1 cellular context compared by ENCODE assay signal in the genomic region with DNA sequence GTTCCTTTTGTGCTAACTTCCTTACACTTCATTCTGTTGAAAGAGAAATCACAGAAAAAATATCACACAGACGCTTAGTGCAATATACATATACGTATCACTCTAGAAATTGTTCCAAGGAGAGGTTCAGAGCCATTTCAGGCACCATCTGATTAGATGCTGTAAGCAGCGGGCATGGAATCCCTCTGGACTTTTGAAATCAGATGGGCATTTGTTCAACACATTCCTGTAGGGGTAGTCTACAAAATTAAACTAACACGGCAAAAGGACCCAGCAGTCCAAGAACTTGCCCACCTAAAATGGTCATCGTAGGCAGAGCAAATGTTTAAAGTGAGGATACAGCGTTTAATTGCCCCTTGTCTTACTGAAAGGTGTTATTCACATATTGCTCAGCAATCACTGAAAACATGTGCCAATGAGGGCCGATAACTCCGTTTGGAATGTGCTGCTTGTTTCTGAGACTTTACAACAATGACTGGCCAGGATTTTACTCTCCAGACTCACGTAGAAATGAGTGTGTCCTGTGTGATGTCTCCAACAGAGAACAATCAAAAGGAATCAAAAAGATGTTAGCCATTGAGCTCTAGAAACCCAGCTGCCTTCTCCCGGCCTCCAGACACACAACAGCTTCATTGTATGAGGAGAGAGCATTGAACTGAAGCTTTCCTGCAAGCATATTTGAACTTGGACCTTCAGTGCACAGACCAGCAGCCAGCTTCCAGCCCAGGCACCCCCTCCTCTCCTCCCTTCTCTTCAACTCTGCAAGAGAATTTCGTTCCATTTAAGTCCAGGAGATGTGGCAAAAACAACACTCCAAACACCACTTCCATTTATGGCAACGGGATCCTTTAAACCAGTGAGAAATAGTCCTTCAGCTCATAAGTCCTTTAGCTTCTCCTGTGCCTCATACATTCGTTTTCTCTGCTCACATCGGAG.
TF ChIP-seq lines count a peak whose summit lies in the region.

No MANE protein-coding gene starts in this region.

TF ChIP-seq in HepG2, 621 proteins besides CTCF, POLR2A, EP300 and RAD21 (continued from another document and continues in another):
- TF ChIP-seq GPBP1L1 (CRISPR knock-in tag; IDR thresholded peaks at IDR 0.05) (no peak), AFF4 (CRISPR knock-in tag; IDR thresholded peaks at IDR 0.05) (no peak), KLF13 (CRISPR knock-in tag; IDR thresholded peaks at IDR 0.05) (no peak), SP140L (CRISPR knock-in tag; IDR thresholded peaks at IDR 0.05; ENCODE audit: borderline replicate concordance) (no peak), MATR3 (CRISPR knock-in tag; IDR thresholded peaks at IDR 0.05) (no peak), DDIT3 (CRISPR knock-in tag; IDR thresholded peaks at IDR 0.05) (no peak), HNRNPL (IDR thresholded peaks at IDR 0.05; ENCODE audit: low read depth, low read length) (0 out of 2 replicates have a peak, but pooled peaks have one; percentile 22), THRA (CRISPR knock-in tag; IDR thresholded peaks at IDR 0.05; ENCODE audit: borderline replicate concordance) (peak; percentile 53; the same call in 1 of the 2 replicates), ZNF343 (CRISPR knock-in tag; IDR thresholded peaks at IDR 0.05) (0 out of 2 replicates have a peak, but pooled peaks have one; percentile 35), TCF7L2 (IDR thresholded peaks at IDR 0.05; ENCODE audit: low read depth, low read length) (no peak), EZH2 (conservative IDR thresholded peaks at IDR 0.05; ENCODE audit: low read depth, low read length) (no peak), POLR2AphosphoS2 (IDR thresholded peaks at IDR 0.05; ENCODE audit: low read depth, low read length) (no peak), HDAC2 (CRISPR knock-in tag; IDR thresholded peaks at IDR 0.05) (peak; percentile 67; the same call in 1 of the 2 replicates), ZNF629 (CRISPR knock-in tag; conservative IDR thresholded peaks at IDR 0.05) (no peak), NCOA2 (CRISPR knock-in tag; IDR thresholded peaks at IDR 0.05) (peak; percentile 66), ETS1 (CRISPR knock-in tag; IDR thresholded peaks at IDR 0.05) (no peak), ARHGAP35 (CRISPR knock-in tag; IDR thresholded peaks at IDR 0.05; ENCODE audit: borderline replicate concordance) (no peak), SP4 (CRISPR knock-in tag; IDR thresholded peaks at IDR 0.05) (no peak), MXI1 (IDR thresholded peaks at IDR 0.05; ENCODE audit: borderline replicate concordance, low read depth, low read length) (no peak), MAFK (conservative IDR thresholded peaks at IDR 0.05 in 1 of 2, IDR thresholded peaks at IDR 0.05 in 1 of 2; ENCODE audit: low read length in 2 of 2) (no peak), GZF1 (CRISPR knock-in tag; IDR thresholded peaks at IDR 0.05) (no peak)
- TF ChIP-seq, protein P1, sequence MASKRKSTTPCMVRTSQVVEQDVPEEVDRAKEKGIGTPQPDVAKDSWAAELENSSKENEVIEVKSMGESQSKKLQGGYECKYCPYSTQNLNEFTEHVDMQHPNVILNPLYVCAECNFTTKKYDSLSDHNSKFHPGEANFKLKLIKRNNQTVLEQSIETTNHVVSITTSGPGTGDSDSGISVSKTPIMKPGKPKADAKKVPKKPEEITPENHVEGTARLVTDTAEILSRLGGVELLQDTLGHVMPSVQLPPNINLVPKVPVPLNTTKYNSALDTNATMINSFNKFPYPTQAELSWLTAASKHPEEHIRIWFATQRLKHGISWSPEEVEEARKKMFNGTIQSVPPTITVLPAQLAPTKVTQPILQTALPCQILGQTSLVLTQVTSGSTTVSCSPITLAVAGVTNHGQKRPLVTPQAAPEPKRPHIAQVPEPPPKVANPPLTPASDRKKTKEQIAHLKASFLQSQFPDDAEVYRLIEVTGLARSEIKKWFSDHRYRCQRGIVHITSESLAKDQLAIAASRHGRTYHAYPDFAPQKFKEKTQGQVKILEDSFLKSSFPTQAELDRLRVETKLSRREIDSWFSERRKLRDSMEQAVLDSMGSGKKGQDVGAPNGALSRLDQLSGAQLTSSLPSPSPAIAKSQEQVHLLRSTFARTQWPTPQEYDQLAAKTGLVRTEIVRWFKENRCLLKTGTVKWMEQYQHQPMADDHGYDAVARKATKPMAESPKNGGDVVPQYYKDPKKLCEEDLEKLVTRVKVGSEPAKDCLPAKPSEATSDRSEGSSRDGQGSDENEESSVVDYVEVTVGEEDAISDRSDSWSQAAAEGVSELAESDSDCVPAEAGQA (IDR thresholded peaks at IDR 0.05; ENCODE audit: low read depth) = no peak
- TF ChIP-seq, protein P1 (CRISPR knock-in tag; IDR thresholded peaks at IDR 0.05; ENCODE audit: borderline replicate concordance) = no peak
- TF ChIP-seq, protein P2, sequence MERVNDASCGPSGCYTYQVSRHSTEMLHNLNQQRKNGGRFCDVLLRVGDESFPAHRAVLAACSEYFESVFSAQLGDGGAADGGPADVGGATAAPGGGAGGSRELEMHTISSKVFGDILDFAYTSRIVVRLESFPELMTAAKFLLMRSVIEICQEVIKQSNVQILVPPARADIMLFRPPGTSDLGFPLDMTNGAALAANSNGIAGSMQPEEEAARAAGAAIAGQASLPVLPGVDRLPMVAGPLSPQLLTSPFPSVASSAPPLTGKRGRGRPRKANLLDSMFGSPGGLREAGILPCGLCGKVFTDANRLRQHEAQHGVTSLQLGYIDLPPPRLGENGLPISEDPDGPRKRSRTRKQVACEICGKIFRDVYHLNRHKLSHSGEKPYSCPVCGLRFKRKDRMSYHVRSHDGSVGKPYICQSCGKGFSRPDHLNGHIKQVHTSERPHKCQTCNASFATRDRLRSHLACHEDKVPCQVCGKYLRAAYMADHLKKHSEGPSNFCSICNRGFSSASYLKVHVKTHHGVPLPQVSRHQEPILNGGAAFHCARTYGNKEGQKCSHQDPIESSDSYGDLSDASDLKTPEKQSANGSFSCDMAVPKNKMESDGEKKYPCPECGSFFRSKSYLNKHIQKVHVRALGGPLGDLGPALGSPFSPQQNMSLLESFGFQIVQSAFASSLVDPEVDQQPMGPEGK (CRISPR knock-in tag; IDR thresholded peaks at IDR 0.05) = peak; percentile 41; the same call in 1 of the 2 replicates
- TF ChIP-seq, protein P3, sequence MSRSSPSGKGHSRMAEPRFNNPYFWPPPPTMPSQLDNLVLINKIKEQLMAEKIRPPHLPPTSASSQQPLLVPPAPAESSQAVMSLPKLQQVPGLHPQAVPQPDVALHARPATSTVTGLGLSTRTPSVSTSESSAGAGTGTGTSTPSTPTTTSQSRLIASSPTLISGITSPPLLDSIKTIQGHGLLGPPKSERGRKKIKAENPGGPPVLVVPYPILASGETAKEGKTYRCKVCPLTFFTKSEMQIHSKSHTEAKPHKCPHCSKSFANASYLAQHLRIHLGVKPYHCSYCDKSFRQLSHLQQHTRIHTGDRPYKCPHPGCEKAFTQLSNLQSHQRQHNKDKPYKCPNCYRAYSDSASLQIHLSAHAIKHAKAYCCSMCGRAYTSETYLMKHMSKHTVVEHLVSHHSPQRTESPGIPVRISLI (CRISPR knock-in tag; IDR thresholded peaks at IDR 0.05; ENCODE audit: borderline replicate concordance) = peak; percentile 52; the same call in 1 of the 2 replicates
- TF ChIP-seq, protein P4, sequence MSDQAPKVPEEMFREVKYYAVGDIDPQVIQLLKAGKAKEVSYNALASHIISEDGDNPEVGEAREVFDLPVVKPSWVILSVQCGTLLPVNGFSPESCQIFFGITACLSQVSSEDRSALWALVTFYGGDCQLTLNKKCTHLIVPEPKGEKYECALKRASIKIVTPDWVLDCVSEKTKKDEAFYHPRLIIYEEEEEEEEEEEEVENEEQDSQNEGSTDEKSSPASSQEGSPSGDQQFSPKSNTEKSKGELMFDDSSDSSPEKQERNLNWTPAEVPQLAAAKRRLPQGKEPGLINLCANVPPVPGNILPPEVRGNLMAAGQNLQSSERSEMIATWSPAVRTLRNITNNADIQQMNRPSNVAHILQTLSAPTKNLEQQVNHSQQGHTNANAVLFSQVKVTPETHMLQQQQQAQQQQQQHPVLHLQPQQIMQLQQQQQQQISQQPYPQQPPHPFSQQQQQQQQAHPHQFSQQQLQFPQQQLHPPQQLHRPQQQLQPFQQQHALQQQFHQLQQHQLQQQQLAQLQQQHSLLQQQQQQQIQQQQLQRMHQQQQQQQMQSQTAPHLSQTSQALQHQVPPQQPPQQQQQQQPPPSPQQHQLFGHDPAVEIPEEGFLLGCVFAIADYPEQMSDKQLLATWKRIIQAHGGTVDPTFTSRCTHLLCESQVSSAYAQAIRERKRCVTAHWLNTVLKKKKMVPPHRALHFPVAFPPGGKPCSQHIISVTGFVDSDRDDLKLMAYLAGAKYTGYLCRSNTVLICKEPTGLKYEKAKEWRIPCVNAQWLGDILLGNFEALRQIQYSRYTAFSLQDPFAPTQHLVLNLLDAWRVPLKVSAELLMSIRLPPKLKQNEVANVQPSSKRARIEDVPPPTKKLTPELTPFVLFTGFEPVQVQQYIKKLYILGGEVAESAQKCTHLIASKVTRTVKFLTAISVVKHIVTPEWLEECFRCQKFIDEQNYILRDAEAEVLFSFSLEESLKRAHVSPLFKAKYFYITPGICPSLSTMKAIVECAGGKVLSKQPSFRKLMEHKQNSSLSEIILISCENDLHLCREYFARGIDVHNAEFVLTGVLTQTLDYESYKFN (CRISPR knock-in tag; conservative IDR thresholded peaks at IDR 0.05) = peak; percentile 94
